In the genomic region with DNA sequence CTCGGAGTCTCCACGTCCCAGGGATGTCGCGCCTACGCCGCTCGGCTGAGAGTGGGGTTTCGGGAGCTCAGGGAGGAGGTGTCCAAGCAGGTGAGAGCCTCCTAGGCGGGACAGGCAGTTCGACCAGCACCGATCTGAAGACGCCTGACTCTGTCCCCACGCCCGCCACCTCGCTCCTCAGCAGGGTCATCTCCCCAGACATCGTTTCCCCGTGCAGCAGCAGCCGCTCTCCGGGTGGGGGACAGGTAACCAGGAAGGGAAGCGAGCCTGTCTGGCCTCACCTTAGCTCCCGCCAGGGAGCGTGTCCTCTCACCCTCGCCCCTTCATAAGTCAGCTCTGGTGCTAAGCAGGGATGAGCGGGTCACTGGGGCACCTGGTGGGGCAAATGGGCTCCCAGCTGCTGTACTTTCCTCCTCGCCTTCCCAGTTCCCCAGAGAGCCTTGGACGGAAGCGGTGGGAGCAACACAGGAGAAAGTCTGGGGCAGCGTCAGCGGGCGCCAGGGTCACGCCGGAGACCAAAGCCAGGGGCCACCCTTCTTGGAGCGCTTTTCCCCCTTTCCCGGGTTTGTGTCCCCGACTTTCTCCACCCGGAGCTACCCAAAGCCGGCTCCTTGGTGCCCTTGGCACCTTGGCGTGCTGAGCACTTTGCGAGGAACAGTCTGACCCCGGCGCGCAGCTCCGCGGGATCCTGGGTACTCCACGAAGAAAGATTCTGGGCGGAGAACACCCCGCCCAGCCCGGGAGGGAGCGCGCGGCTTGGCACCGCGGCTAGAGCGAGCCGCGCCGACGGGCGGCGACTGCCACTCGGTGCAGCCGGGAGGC, we compare ENCODE assay signal across 8 cellular contexts. TPM values are rescaled to one million over a fixed set of nuclear protein-coding genes. Genes with fewer than 3 reads are reported as not detected.
DNase-seq lines count a peak whose midpoint lies in the region; ATAC-seq and TF ChIP-seq lines count a peak whose summit lies in the region.

No MANE protein-coding gene starts in this region.

- H3K36me3 ChIP-seq in H7 (replicated peaks; ENCODE audit: control insufficient read depth, insufficient read depth, low read length) = no peaks in the 10 kb centered on the region
- H3K36me3 ChIP-seq in left ventricle myocardium inferior = no peaks in the 10 kb centered on the region

- no peak overlapping the region for H3K27ac Mint-ChIP-seq in activated CD4-positive, alpha-beta memory T cell treated with anti-CD3 and anti-CD28 coated beads, Interleukin-2, amount 10 ng/mL, durations not matched to agents 7 days and 5 days

- ATAC-seq in sciatic nerve (peak; percentile 52), HG03095 (IDR thresholded peaks at IDR 0.05; ENCODE audit: unreplicated experiment) (no peak)

- peak; percentile 79 for DNase-seq in H7
- no peak for DNase-seq in activated CD4-positive, alpha-beta memory T cell treated with anti-CD3 and anti-CD28 coated beads, Interleukin-2, amount 10 ng/mL, durations not matched to agents 7 days and 5 days
- peak; percentile 18 for DNase-seq in left ventricle myocardium inferior
- no peak for DNase-seq in sciatic nerve (ENCODE audit: low spot score)
- no peak for DNase-seq in SHP77 treated with DMSO at 0.1 percent for 48 hours (lab: John Stamatoyannopoulos, UW)
- DNase-seq in NCI-H2227 treated with DMSO at 0.1 percent for 48 hours (lab: John Stamatoyannopoulos, UW) = no peak
- DNase-seq in ACHN = no peak

- intact Hi-C loops in left ventricle myocardium inferior (cut with micrococcal nuclease) (no loop called here), sciatic nerve (cut with DNase I) (no loop called here)

- in situ Hi-C loops in ACHN (cut with HindIII; ENCODE audit: low pct_ligation_motif_present, low pct_unique_long_range_greater_than_20kb, low sequenced_read_pairs) = no loop called here

- no peaks in the 10 kb centered on the region for H3K36me3 Mint-ChIP-seq in activated CD4-positive, alpha-beta memory T cell treated with anti-CD3 and anti-CD28 coated beads, Interleukin-2, amount 10 ng/mL, durations not matched to agents 7 days and 5 days (ENCODE audit: low read depth)

- peaks cover 28% of the 10 kb centered on the region for H3K4me1 ChIP-seq in left ventricle myocardium inferior

- POLR2A ChIA-PET in activated CD4-positive, alpha-beta memory T cell treated with anti-CD3 and anti-CD28 coated beads, Interleukin-2, amount 10 ng/mL, durations not matched to agents 7 days and 5 days (lab: Charles Lee) = interaction anchor here (1.0 to 1.1 kb wide), 2 partner anchors 8 to 9 kb away, joined by 3 to 4 read pairs; no protein-coding TSS in a partner anchor

- H3K27ac ChIP-seq in left ventricle myocardium inferior (replicated peaks) = no peak overlapping the region

- peak; percentile 19 for TF ChIP-seq CTCF in left ventricle myocardium inferior (IDR thresholded peaks at IDR 0.05; ENCODE audit: borderline replicate concordance)

- H3K27me3 Mint-ChIP-seq in activated CD4-positive, alpha-beta memory T cell treated with anti-CD3 and anti-CD28 coated beads, Interleukin-2, amount 10 ng/mL, durations not matched to agents 7 days and 5 days = peaks cover 71% of the 10 kb centered on the region

- no peaks in the 10 kb centered on the region for H3K9me3 Mint-ChIP-seq in activated CD4-positive, alpha-beta memory T cell treated with anti-CD3 and anti-CD28 coated beads, Interleukin-2, amount 10 ng/mL, durations not matched to agents 7 days and 5 days

- no peaks in the 10 kb centered on the region for H3K9me3 ChIP-seq in left ventricle myocardium inferior (replicated peaks)

- H3K4me3 Mint-ChIP-seq in activated CD4-positive, alpha-beta memory T cell treated with anti-CD3 and anti-CD28 coated beads, Interleukin-2, amount 10 ng/mL, durations not matched to agents 7 days and 5 days = peak overlapping the region; percentile 47

- H3K4me1 Mint-ChIP-seq in activated CD4-positive, alpha-beta memory T cell treated with anti-CD3 and anti-CD28 coated beads, Interleukin-2, amount 10 ng/mL, durations not matched to agents 7 days and 5 days = peaks cover 24% of the 10 kb centered on the region

- H3K4me3 ChIP-seq in H7 (ENCODE audit: insufficient read depth, low read depth, low read length) = peak overlapping the region; percentile 47
- H3K4me3 ChIP-seq in left ventricle myocardium inferior = peak overlapping the region; percentile 63

- peaks cover 69% of the 10 kb centered on the region for H3K27me3 ChIP-seq in H7 (ENCODE audit: control insufficient read depth, insufficient read depth, low read length)
- peaks cover 100% of the 10 kb centered on the region for H3K27me3 ChIP-seq in left ventricle myocardium inferior (ENCODE audit: low read depth)

- CTCF ChIA-PET in activated CD4-positive, alpha-beta memory T cell treated with anti-CD3 and anti-CD28 coated beads, Interleukin-2, amount 10 ng/mL, durations not matched to agents 7 days and 5 days (lab: Charles Lee) = interaction anchor here (0.7 to 3.2 kb wide), 6 partner anchors 18 to 284 kb away, joined by 3 to 17 read pairs (median 4); no protein-coding TSS in a partner anchor

RNA-seq across cellular contexts. Expression of a gene that starts 1.6 kb away (rescaled TPM):
- 3.9 and 4.6 TPM in 2 replicates for total RNA-seq in H7 (2014; rRNA removed; shearing (Covaris generic))
- under 1 TPM; 0.45 to 0.68 TPM for total RNA-seq in activated CD4-positive, alpha-beta memory T cell treated with anti-CD3 and anti-CD28 coated beads, Interleukin-2, amount 10 ng/mL, durations not matched to agents 7 days and 5 days
- total RNA-seq in left ventricle myocardium inferior (9.4 TPM), sciatic nerve (3.2 TPM)

Comparison
In these comparisons a context has a peak if more than half of its experiments do, and no peak if none do; other contexts are left out.
1. DNase-seq: peak in H7 (single experiment) and left ventricle myocardium inferior (single experiment); none in activated CD4-positive, alpha-beta memory T cell treated with anti-CD3 and anti-CD28 coated beads, Interleukin-2, amount 10 ng/mL, durations not matched to agents 7 days and 5 days (single experiment), sciatic nerve (single experiment), SHP77 treated with DMSO at 0.1 percent for 48 hours (single experiment), NCI-H2227 treated with DMSO at 0.1 percent for 48 hours (single experiment) and ACHN (single experiment).